ENCODE assay signal across 8 cellular contexts in genomic region chr20:25623225-25623735, GRCh38. TPM values are rescaled to one million over a fixed set of nuclear protein-coding genes. Genes with fewer than 3 reads are reported as not detected.
DNase-seq lines count a peak whose midpoint lies in the region; ATAC-seq and TF ChIP-seq lines count a peak whose summit lies in the region.

No MANE protein-coding gene starts in this region.

- no peaks in the 10 kb centered on the region for H3K9me2 ChIP-seq in OCI-LY1 (ENCODE audit: low read depth, low read length)

- H3K27me3 ChIP-seq in OCI-LY1 (ENCODE audit: insufficient read depth, low read length): no peaks in the 10 kb centered on the region

- H3K9ac ChIP-seq in OCI-LY1 (ENCODE audit: low read length): peak overlapping the region; percentile 86

- intact Hi-C loops in left cardiac atrium (cut with DNase I) (loop anchor here in 1 of 2 donors (10.0 kb wide), 1 partner anchor 72 kb away; the partner anchor contains the start of gene ZNF337), posterior vena cava (cut with DNase I) (no loop called here)

- POLR2A ChIA-PET in activated naive CD8-positive, alpha-beta T cell treated with anti-CD3 and anti-CD28 coated beads, Interleukin-2, amount 10 ng/mL, durations not matched to agents 7 days and 5 days (lab: Charles Lee): no interaction called here

- peaks cover 10% of the 10 kb centered on the region for H3K9me3 Mint-ChIP-seq in activated naive CD8-positive, alpha-beta T cell treated with anti-CD3 and anti-CD28 coated beads, Interleukin-2, amount 10 ng/mL, durations not matched to agents 7 days and 5 days

- peak overlapping the region; percentile 96 for H3K4me2 ChIP-seq in OCI-LY1 (ENCODE audit: low read length)

- H3K36me3 ChIP-seq in OCI-LY1 (ENCODE audit: insufficient read depth, low read length): peaks cover 11% of the 10 kb centered on the region

- peak overlapping the region; percentile 75 for H3K27ac ChIP-seq in OCI-LY1 (ENCODE audit: low read depth, low read length, poor library complexity, severe bottlenecking)

- H3K27me3 Mint-ChIP-seq in activated naive CD8-positive, alpha-beta T cell treated with anti-CD3 and anti-CD28 coated beads, Interleukin-2, amount 10 ng/mL, durations not matched to agents 7 days and 5 days: no peaks in the 10 kb centered on the region

- TF ChIP-seq CTCF in OCI-LY1 (IDR thresholded peaks at IDR 0.05; ENCODE audit: low read length): no peak

- 0 out of 2 replicates have a peak overlapping the region, but pooled peaks have one; percentile 11 for H2AFZ ChIP-seq in OCI-LY1 (ENCODE audit: low read length)

- H3K27ac Mint-ChIP-seq in activated naive CD8-positive, alpha-beta T cell treated with anti-CD3 and anti-CD28 coated beads, Interleukin-2, amount 10 ng/mL, durations not matched to agents 7 days and 5 days: peak overlapping the region; percentile 96

- H3K4me3 Mint-ChIP-seq in activated naive CD8-positive, alpha-beta T cell treated with anti-CD3 and anti-CD28 coated beads, Interleukin-2, amount 10 ng/mL, durations not matched to agents 7 days and 5 days: peak overlapping the region; percentile 93

- peaks cover 23% of the 10 kb centered on the region for H3K79me2 ChIP-seq in OCI-LY1 (ENCODE audit: insufficient read depth, low read length)

- peaks cover 15% of the 10 kb centered on the region for H3K36me3 Mint-ChIP-seq in activated naive CD8-positive, alpha-beta T cell treated with anti-CD3 and anti-CD28 coated beads, Interleukin-2, amount 10 ng/mL, durations not matched to agents 7 days and 5 days

- DNase-seq in activated effector memory CD4-positive, alpha-beta T cell treated with anti-CD3 and anti-CD28 coated beads, Interleukin-2, amount 50 U/mL, for 16 hours: peak; percentile 72
- no peak for DNase-seq in activated effector memory CD4-positive, alpha-beta T cell treated with Interleukin-2 at 50 U/mL for 16 hours
- no peak for DNase-seq in activated naive CD8-positive, alpha-beta T cell treated with anti-CD3 and anti-CD28 coated beads, Interleukin-2, amount 10 ng/mL, durations not matched to agents 7 days and 5 days
- DNase-seq in left cardiac atrium (peak; percentile 60), posterior vena cava (ENCODE audit: low spot score) (peak; percentile 82), A172 (ENCODE audit: low spot score) (no peak)

- no peaks in the 10 kb centered on the region for H4K20me1 ChIP-seq in OCI-LY1 (ENCODE audit: insufficient read depth, low read length)

- no peaks in the 10 kb centered on the region; the same call in 1 of the 2 replicates for H3K9me3 ChIP-seq in OCI-LY1 (ENCODE audit: low read length)

- H3F3A ChIP-seq in OCI-LY1 (ENCODE audit: insufficient read depth, low read length): no peaks in the 10 kb centered on the region

- peaks cover 45% of the 10 kb centered on the region for H3K4me1 ChIP-seq in OCI-LY1 (ENCODE audit: insufficient read depth, low read length, severe bottlenecking)

- peaks cover 25% of the 10 kb centered on the region for H3K4me1 Mint-ChIP-seq in activated naive CD8-positive, alpha-beta T cell treated with anti-CD3 and anti-CD28 coated beads, Interleukin-2, amount 10 ng/mL, durations not matched to agents 7 days and 5 days

- peak overlapping the region; percentile 84 for H3K4me3 ChIP-seq in OCI-LY1 (ENCODE audit: low read depth, low read length, poor library complexity, severe bottlenecking)

- ATAC-seq in HG02885 (IDR thresholded peaks at IDR 0.05; ENCODE audit: poor library complexity, unreplicated experiment): peak; percentile 26
- ATAC-seq in activated naive CD8-positive, alpha-beta T cell treated with anti-CD3 and anti-CD28 coated beads, Interleukin-2, amount 10 ng/mL, durations not matched to agents 7 days and 5 days (ENCODE audit: low read depth): no peak
- ATAC-seq in left cardiac atrium: peak; percentile 50 to 68

RNA-seq across cellular contexts. Expression of gene NANP, which starts 0.5 kb away (rescaled TPM):
- 1 to 10 TPM; 5.0 to 5.3 TPM for total RNA-seq in activated naive CD8-positive, alpha-beta T cell treated with anti-CD3 and anti-CD28 coated beads, Interleukin-2, amount 10 ng/mL, durations not matched to agents 7 days and 5 days
- total RNA-seq in left cardiac atrium (1 to 10 TPM; 4.4 to 6.7 TPM), posterior vena cava (1 to 10 TPM; 4.5 to 6.1 TPM)
- 10.8 and 14.7 TPM in 2 replicates for total RNA-seq in A172 (2014; rRNA removed; shearing (Covaris generic))

RNA-seq across cellular contexts. Expression of gene NINL, which starts 37.9 kb away (rescaled TPM):
- total RNA-seq in activated naive CD8-positive, alpha-beta T cell treated with anti-CD3 and anti-CD28 coated beads, Interleukin-2, amount 10 ng/mL, durations not matched to agents 7 days and 5 days: 1 to 10 TPM; 2.2 to 2.5 TPM
- 1 to 10 TPM; 3.8 to 5.1 TPM for total RNA-seq in left cardiac atrium
- total RNA-seq in posterior vena cava: 1 to 10 TPM; 4.2 to 7.4 TPM
- total RNA-seq in A172 (2014; rRNA removed; shearing (Covaris generic)): 9.1 and 9.4 TPM in 2 replicates

Comparison
In these comparisons a context has a peak if more than half of its experiments do, and no peak if none do; other contexts are left out.
1. DNase-seq: peak in activated effector memory CD4-positive, alpha-beta T cell treated with anti-CD3 and anti-CD28 coated beads, Interleukin-2, amount 50 U/mL, for 16 hours (single experiment), left cardiac atrium (single experiment) and posterior vena cava (single experiment); none in activated effector memory CD4-positive, alpha-beta T cell treated with Interleukin-2 at 50 U/mL for 16 hours (single experiment), activated naive CD8-positive, alpha-beta T cell treated with anti-CD3 and anti-CD28 coated beads, Interleukin-2, amount 10 ng/mL, durations not matched to agents 7 days and 5 days (single experiment) and A172 (single experiment).